ENCODE assay signal across 20 cellular contexts in genomic region chr6:138013949-138014348, GRCh38.
DNase-seq lines count a peak whose midpoint lies in the region; ATAC-seq, FAIRE-seq and TF ChIP-seq lines count a peak whose summit lies in the region.
"Had no signal": no experiment of that assay in that cellular context is flagged by ENCODE, and none has a peak within 500 bp of the region (broad histone marks: within the 10 kb centered on the region; RNA-seq: fewer than 3 reads in every experiment).

No MANE protein-coding gene starts in this region.

- H3K4me3 ChIP-seq in mucosa of descending colon (no peak overlapping the region), heart right ventricle (no peak overlapping the region), gastrocnemius medialis (no peak overlapping the region)

- intact Hi-C loops in mucosa of descending colon (cut with DNase I, micrococcal nuclease) (no loop called here), heart right ventricle (cut with DNase I) (no loop called here), gastrocnemius medialis (cut with DNase I; ENCODE audit: low total_unique reads) (no loop called here)

- 38 to 52% methylated on average over 1 of the region's 1 CpG for WGBS in heart right ventricle, 2 donors

- DNase-seq in NCI-H146 (lab: John Stamatoyannopoulos, UW) (peak; percentile 29), NCI-H748 (lab: John Stamatoyannopoulos, UW; ENCODE audit: unreplicated experiment) (peak; percentile 86), epithelial cell of prostate (ENCODE audit: low read depth, low spot score) (no peak), mucosa of descending colon (no peak), GM19239 (ENCODE audit: insufficient read length, low spot score) (no peak), heart right ventricle (no peak), glomerular visceral epithelial cell (ENCODE audit: extremely low spot score) (no peak), gastrocnemius medialis (no peak)
- DNase-seq: AML-193, DND-41, GF-D8, GOT3, KBM-7, MM.1S, NCI-H1417 treated with DMSO at 0.1 percent for 48 hours, NCI-H2081 treated with DMSO at 0.1 percent for 48 hours, NCI-H446, SHP77 treated with DMSO at 0.1 percent for 48 hours had no signal

- no peak for TF ChIP-seq POLR2A in gastrocnemius medialis (IDR thresholded peaks at IDR 0.05)

- H3K27ac ChIP-seq in epithelial cell of prostate (peak overlapping the region; percentile 41), heart right ventricle (no peak overlapping the region), gastrocnemius medialis (no peak overlapping the region)
- H3K27ac ChIP-seq: HL-60 had no signal

- in situ Hi-C loops in gastrocnemius medialis (cut with MboI; ENCODE audit: low sequenced_read_pairs in 4 of 4), result no loop called here

- ATAC-seq in mucosa of descending colon, result peak; percentile 59
- no peak for ATAC-seq in heart right ventricle
- ATAC-seq in gastrocnemius medialis, result no peak

- H3K27me3 ChIP-seq in heart right ventricle, result no peaks in the 10 kb centered on the region
- no peaks in the 10 kb centered on the region for H3K27me3 ChIP-seq in gastrocnemius medialis

- H3K36me3 ChIP-seq in mucosa of descending colon (ENCODE audit: low read depth) (no peaks in the 10 kb centered on the region), heart right ventricle (no peaks in the 10 kb centered on the region), gastrocnemius medialis (no peaks in the 10 kb centered on the region)

- no peak for FAIRE-seq in GM19239 (lab: Jason Lieb, UNC)
- FAIRE-seq: RCC 7860 had no signal

- TF ChIP-seq CTCF in mucosa of descending colon (IDR thresholded peaks at IDR 0.05), result no peak
- TF ChIP-seq CTCF in heart right ventricle (IDR thresholded peaks at IDR 0.05), result no peak
- no peak for TF ChIP-seq CTCF in gastrocnemius medialis (IDR thresholded peaks at IDR 0.05 in 4 of 5, conservative IDR thresholded peaks at IDR 0.05 in 1 of 5)

- no peaks in the 10 kb centered on the region for H3K4me1 ChIP-seq in mucosa of descending colon (ENCODE audit: low read depth)
- no peaks in the 10 kb centered on the region for H3K4me1 ChIP-seq in heart right ventricle
- H3K4me1 ChIP-seq in gastrocnemius medialis, result no peaks in the 10 kb centered on the region

- no peaks in the 10 kb centered on the region for H3K9me3 ChIP-seq in mucosa of descending colon
- no peaks in the 10 kb centered on the region for H3K9me3 ChIP-seq in heart right ventricle
- H3K9me3 ChIP-seq in gastrocnemius medialis, result no peaks in the 10 kb centered on the region

Comparison
In these comparisons a context has a peak if more than half of its experiments do, and no peak if none do; other contexts are left out.
1. DNase-seq: peak in NCI-H146 (single experiment) and NCI-H748 (single experiment); none in epithelial cell of prostate (single experiment), mucosa of descending colon (0 of 3), GM19239 (single experiment), heart right ventricle (0 of 2), glomerular visceral epithelial cell (single experiment) and gastrocnemius medialis (0 of 2).